In the genomic region with DNA sequence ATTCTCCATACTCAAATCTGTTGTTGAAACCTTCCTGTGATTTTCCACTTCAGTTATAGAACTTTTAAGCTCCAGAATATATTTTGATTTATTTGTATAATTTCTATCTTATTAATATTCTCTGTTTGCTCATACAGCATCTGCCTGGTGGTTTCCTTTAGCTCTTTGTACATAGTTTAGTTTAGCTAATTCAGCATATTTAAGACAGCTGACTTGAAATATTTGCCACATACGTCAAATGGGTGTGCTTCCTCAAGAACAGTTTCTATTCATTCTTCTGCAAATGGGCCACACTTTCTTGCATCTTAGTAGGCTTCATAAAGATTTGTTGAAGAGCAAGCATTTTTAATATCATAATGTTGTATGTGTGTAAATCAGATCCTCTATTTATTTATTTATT, we compare ENCODE assay signal across 7 cellular contexts.
"Had no signal": no experiment of that assay in that cellular context is flagged by ENCODE, and none has a peak within 500 bp of the region (broad histone marks: within the 10 kb centered on the region; RNA-seq: fewer than 3 reads in every experiment).

No MANE protein-coding gene starts in this region.

- H3K4me2 ChIP-seq: GM23338 had no signal

- DNase-seq: H9, HCEC 1CT, KBM-7 had no signal

- H3K27ac ChIP-seq: HL-60 had no signal

- H2AFZ ChIP-seq: GM23338 had no signal

- H3K4me3 ChIP-seq: GM23338 had no signal

- ATAC-seq: GM23338 had no signal

- FAIRE-seq: H1, H54 had no signal
